Comparison of ENCODE assay signal across 10 cellular contexts in genomic region chr5:78533356-78533755, GRCh38.
A peak's percentile ranks its signal among the peaks of the same experiment; 100 is the strongest.
DNase-seq lines count a peak whose midpoint lies in the region; ATAC-seq and TF ChIP-seq lines count a peak whose summit lies in the region.
"Had no signal": no experiment of that assay in that cellular context is flagged by ENCODE, and none has a peak within 500 bp of the region (broad histone marks: within the 10 kb centered on the region; RNA-seq: fewer than 3 reads in every experiment).

No MANE protein-coding gene starts in this region.

- no peaks in the 10 kb centered on the region for H3K36me3 ChIP-seq in thoracic aorta
- H3K36me3 ChIP-seq in CD4-positive, alpha-beta memory T cell (ENCODE audit: insufficient read depth, low read length), result no peaks in the 10 kb centered on the region

- H3K4me3 Mint-ChIP-seq in CD4-positive, alpha-beta memory T cell, result no peak overlapping the region
- H3K4me3 Mint-ChIP-seq: natural killer cell treated with Interleukin-12 subunit alpha and Interleukin-12 subunit beta and Interleukin-15 and Interleukin-18, amount 100 ng/mL, for 72 hours had no signal

- H3K9me3 Mint-ChIP-seq in CD4-positive, alpha-beta memory T cell, result no peaks in the 10 kb centered on the region
- H3K9me3 Mint-ChIP-seq: natural killer cell treated with Interleukin-12 subunit alpha and Interleukin-12 subunit beta and Interleukin-15 and Interleukin-18, amount 100 ng/mL, for 72 hours had no signal

- no peaks in the 10 kb centered on the region for H3K27me3 ChIP-seq in thoracic aorta (replicated peaks; ENCODE audit: insufficient read depth)
- no peaks in the 10 kb centered on the region for H3K27me3 ChIP-seq in CD4-positive, alpha-beta memory T cell (ENCODE audit: insufficient read depth, low read length)

- H3K4me1 ChIP-seq in thoracic aorta (ENCODE audit: control insufficient read depth in 1 of 2, low read depth in 2 of 2), result peaks cover 27 to 72% of the 10 kb centered on the region in 2 donors
- no peaks in the 10 kb centered on the region for H3K4me1 ChIP-seq in CD4-positive, alpha-beta memory T cell (ENCODE audit: insufficient read depth, low read length)

- DNase-seq in NOMO-1 treated with DMSO at 0.1 percent for 48 hours (lab: John Stamatoyannopoulos, UW; ENCODE audit: unreplicated experiment) (peak; percentile 23), NOMO-1 treated with dmso at 0.1 percent for 144 hours (lab: John Stamatoyannopoulos, UW; ENCODE audit: unreplicated experiment) (no peak), NCI-H82 (lab: John Stamatoyannopoulos, UW) (peak; percentile 58), epithelial cell of esophagus (ENCODE audit: low read depth) (peak; percentile 65), thoracic aorta (ENCODE audit: low spot score) (no peak), putamen (ENCODE audit: low spot score) (no peak)
- DNase-seq in CD4-positive, alpha-beta memory T cell, result no peak
- DNase-seq: DMS79 had no signal

- intact Hi-C loops in CD4-positive, alpha-beta memory T cell (cut with micrococcal nuclease), result no loop called here

- peak overlapping the region; percentile 83 to 96 for H3K27ac ChIP-seq in thoracic aorta
- no peak overlapping the region for H3K27ac ChIP-seq in CD4-positive, alpha-beta memory T cell (ENCODE audit: low read depth, low read length)

- H3K36me3 Mint-ChIP-seq in CD4-positive, alpha-beta memory T cell, result no peaks in the 10 kb centered on the region
- H3K36me3 Mint-ChIP-seq: natural killer cell treated with Interleukin-12 subunit alpha and Interleukin-12 subunit beta and Interleukin-15 and Interleukin-18, amount 100 ng/mL, for 72 hours had no signal

- ATAC-seq in thoracic aorta (ENCODE audit: insufficient number of reproducible peaks, low FRiP score, low read depth) (no peak), GM18870 (IDR thresholded peaks at IDR 0.05; ENCODE audit: unreplicated experiment) (no peak)

- POLR2A ChIA-PET in CD4-positive, alpha-beta memory T cell (lab: Charles Lee; ENCODE audit: partially characterized antibody), result no interaction called here

- no peak overlapping the region for H3K27ac Mint-ChIP-seq in CD4-positive, alpha-beta memory T cell
- H3K27ac Mint-ChIP-seq: natural killer cell treated with Interleukin-12 subunit alpha and Interleukin-12 subunit beta and Interleukin-15 and Interleukin-18, amount 100 ng/mL, for 72 hours had no signal

- CTCF ChIA-PET in CD4-positive, alpha-beta memory T cell (lab: Charles Lee; ENCODE audit: partially characterized antibody), result no interaction called here

- H3K4me1 Mint-ChIP-seq in CD4-positive, alpha-beta memory T cell, result peaks cover 0 to under 1% (median 0%) of the 10 kb centered on the region in 4 donors

- no peak overlapping the region for H3K4me3 ChIP-seq in epithelial cell of esophagus (ENCODE audit: low read length)
- no peak overlapping the region for H3K4me3 ChIP-seq in thoracic aorta
- no peak overlapping the region for H3K4me3 ChIP-seq in CD4-positive, alpha-beta memory T cell (ENCODE audit: low read length in 2 of 2)

- peaks cover 1 to 8% of the 10 kb centered on the region in 2 donors for H3K27me3 Mint-ChIP-seq in CD4-positive, alpha-beta memory T cell

- TF ChIP-seq CTCF in epithelial cell of esophagus (IDR thresholded peaks at IDR 0.05; ENCODE audit: insufficient read depth, low read depth, low read length, missing control alignments) (peak; percentile 57), thoracic aorta (IDR thresholded peaks at IDR 0.05) (no peak)

- no peaks in the 10 kb centered on the region for H3K9me3 ChIP-seq in thoracic aorta
- no peaks in the 10 kb centered on the region for H3K9me3 ChIP-seq in CD4-positive, alpha-beta memory T cell (ENCODE audit: control insufficient read depth in 1 of 2, low read length in 2 of 2)

Comparison
In these comparisons a context has a peak if more than half of its experiments do, and no peak if none do; other contexts are left out.
1. DNase-seq: peak in NOMO-1 treated with DMSO at 0.1 percent for 48 hours (single experiment), NCI-H82 (single experiment) and epithelial cell of esophagus (single experiment); none in NOMO-1 treated with dmso at 0.1 percent for 144 hours (single experiment), thoracic aorta (single experiment), putamen (single experiment) and CD4-positive, alpha-beta memory T cell (0 of 5).